ENCODE assay signal across 10 cellular contexts in genomic region chr15:73564255-73564654, GRCh38.
DNase-seq lines count a peak whose midpoint lies in the region; ATAC-seq and TF ChIP-seq lines count a peak whose summit lies in the region.
"Had no signal": no experiment of that assay in that cellular context is flagged by ENCODE, and none has a peak within 500 bp of the region (broad histone marks: within the 10 kb centered on the region; RNA-seq: fewer than 3 reads in every experiment).

No MANE protein-coding gene starts in this region.

- no peaks in the 10 kb centered on the region for H3K9me3 Mint-ChIP-seq in activated CD8-positive, alpha-beta memory T cell treated with anti-CD3 and anti-CD28 coated beads, Interleukin-2, amount 10 ng/mL, durations not matched to agents 7 days and 5 days (ENCODE audit: low read depth)

- H3K27me3 Mint-ChIP-seq in activated CD8-positive, alpha-beta memory T cell treated with anti-CD3 and anti-CD28 coated beads, Interleukin-2, amount 10 ng/mL, durations not matched to agents 7 days and 5 days, result no peaks in the 10 kb centered on the region

- ATAC-seq in activated CD8-positive, alpha-beta memory T cell treated with anti-CD3 and anti-CD28 coated beads, Interleukin-2, amount 10 ng/mL, durations not matched to agents 7 days and 5 days, result peak; percentile 30
- ATAC-seq in HG03469 (IDR thresholded peaks at IDR 0.05; ENCODE audit: unreplicated experiment) (no peak), GM21529 (IDR thresholded peaks at IDR 0.05; ENCODE audit: unreplicated experiment) (no peak)

- CTCF ChIA-PET in activated CD8-positive, alpha-beta memory T cell treated with anti-CD3 and anti-CD28 coated beads, Interleukin-2, amount 10 ng/mL, durations not matched to agents 7 days and 5 days (lab: Charles Lee), result interaction anchor here (0.5 to 5.6 kb wide), 2 partner anchors 72 to 292 kb away, joined by 3 to 117 read pairs; partner anchors contain the start of gene NPTN

- no peak for DNase-seq in activated CD8-positive, alpha-beta memory T cell treated with anti-CD3 and anti-CD28 coated beads, Interleukin-2, amount 10 ng/mL, durations not matched to agents 7 days and 5 days
- no peak for DNase-seq in activated CD8-positive, alpha-beta memory T cell treated with anti-CD3 and anti-CD28 coated beads for 24 hours
- DNase-seq in SIG-M5 (lab: John Stamatoyannopoulos, UW) (peak; percentile 25), erythroblast (lab: John Stamatoyannopoulos, UW) (peak; percentile 8 to 13), skeletal muscle cell (ENCODE audit: low read depth) (peak; percentile 39), NCI-H1694 treated with DMSO at 0.1 percent for 48 hours (lab: John Stamatoyannopoulos, UW) (no peak)
- DNase-seq: esophagus squamous epithelium; stimulated activated CD4-positive, alpha-beta T cell treated with anti-CD3 and anti-CD28 coated beads, Interleukin-1b, Interleukin-23, amount 100 ng/mL, for 48 hours had no signal

- no peak for TF ChIP-seq POLR2A in erythroblast (IDR thresholded peaks at IDR 0.05; ENCODE audit: low read length)

- H3K4me3 ChIP-seq in skeletal muscle cell (ENCODE audit: low read depth, low read length), result no peak overlapping the region
- H3K4me3 ChIP-seq: esophagus squamous epithelium had no signal

- H3K4me3 Mint-ChIP-seq in activated CD8-positive, alpha-beta memory T cell treated with anti-CD3 and anti-CD28 coated beads, Interleukin-2, amount 10 ng/mL, durations not matched to agents 7 days and 5 days, result no peak overlapping the region

- peaks cover 25% of the 10 kb centered on the region for H3K36me3 Mint-ChIP-seq in activated CD8-positive, alpha-beta memory T cell treated with anti-CD3 and anti-CD28 coated beads, Interleukin-2, amount 10 ng/mL, durations not matched to agents 7 days and 5 days

- H3K4me1 Mint-ChIP-seq in activated CD8-positive, alpha-beta memory T cell treated with anti-CD3 and anti-CD28 coated beads, Interleukin-2, amount 10 ng/mL, durations not matched to agents 7 days and 5 days, result peaks cover 45% of the 10 kb centered on the region

- no peak overlapping the region for H3K27ac Mint-ChIP-seq in activated CD8-positive, alpha-beta memory T cell treated with anti-CD3 and anti-CD28 coated beads, Interleukin-2, amount 10 ng/mL, durations not matched to agents 7 days and 5 days

Comparison
In these comparisons a context has a peak if more than half of its experiments do, and no peak if none do; other contexts are left out.
1. DNase-seq: peak in SIG-M5 (single experiment), erythroblast (2 of 2) and skeletal muscle cell (single experiment); none in activated CD8-positive, alpha-beta memory T cell treated with anti-CD3 and anti-CD28 coated beads, Interleukin-2, amount 10 ng/mL, durations not matched to agents 7 days and 5 days (single experiment), activated CD8-positive, alpha-beta memory T cell treated with anti-CD3 and anti-CD28 coated beads for 24 hours (single experiment) and NCI-H1694 treated with DMSO at 0.1 percent for 48 hours (single experiment).